Comparison of ENCODE assay signal across 9 cellular contexts in the genomic region with DNA sequence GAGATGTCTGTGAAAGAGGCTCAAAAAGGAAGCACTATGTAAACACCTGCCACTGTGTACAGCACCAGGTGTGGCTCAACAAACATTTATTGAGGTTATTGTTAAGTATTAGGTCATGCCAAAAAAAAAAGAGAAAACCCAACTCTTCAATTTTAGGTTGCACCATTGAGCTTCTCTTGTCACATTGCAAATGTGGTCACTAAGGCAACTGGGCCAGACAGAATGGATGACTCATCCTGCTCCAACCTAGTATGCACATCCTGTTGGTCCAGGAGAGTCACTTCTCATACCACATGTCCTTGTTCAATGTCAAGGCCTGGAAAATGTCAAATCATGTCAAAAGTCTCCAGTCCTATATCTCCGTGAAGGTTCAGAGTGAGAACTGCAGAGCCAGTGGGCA. TPM values are rescaled to one million over a fixed set of nuclear protein-coding genes. Genes with fewer than 3 reads are reported as not detected.
DNase-seq lines count a peak whose midpoint lies in the region; ATAC-seq, FAIRE-seq and TF ChIP-seq lines count a peak whose summit lies in the region.
"Had no signal": no experiment of that assay in that cellular context is flagged by ENCODE, and none has a peak within 500 bp of the region (broad histone marks: within the 10 kb centered on the region; RNA-seq: fewer than 3 reads in every experiment).

No MANE protein-coding gene starts in this region.

- no peaks in the 10 kb centered on the region for H3K9me3 ChIP-seq in K562 (replicated peaks; ENCODE audit: control insufficient read depth, insufficient read depth, low read depth, low read length)
- no peaks in the 10 kb centered on the region for H3K9me3 ChIP-seq in trophoblast cell (ENCODE audit: insufficient read depth, low read depth, low read length)

- H3K18ac ChIP-seq in trophoblast cell (ENCODE audit: low read length), result no peak overlapping the region

- no peak overlapping the region for H2BK12ac ChIP-seq in trophoblast cell (ENCODE audit: low read length)

- peak; percentile 80 for FAIRE-seq in RCC 7860 (lab: Jason Lieb, UNC)
- peak; percentile 98 for FAIRE-seq in K562 (lab: Jason Lieb, UNC)

- peaks cover 35% of the 10 kb centered on the region for H3K79me1 ChIP-seq in trophoblast cell (ENCODE audit: low read length)

- no peak; the same call in 1 of the 2 replicates for TF ChIP-seq EP300 in K562 (IDR thresholded peaks at IDR 0.05; ENCODE audit: low read length)

- WGBS in K562 (ENCODE audit: insufficient coverage, low coverage, missing lambda C conversion rate), result 0% methylated on average over 1 of the region's 1 CpG
- WGBS in trophoblast cell (ENCODE audit: extremely low coverage, insufficient coverage, insufficient read length), result no CpG with 5 or more reads among the region's 1 CpG

- no peak overlapping the region for H2BK120ac ChIP-seq in trophoblast cell (ENCODE audit: insufficient read depth, low read length, poor library complexity)

- CTCF ChIA-PET in K562 (lab: Yijun Ruan, JAX; ENCODE audit: low intra/inter-chr PET ratio), result no interaction called here

- H3K36me3 ChIP-seq in K562 (ENCODE audit: control insufficient read depth, insufficient read depth, low read length), result no peaks in the 10 kb centered on the region
- H3K36me3 ChIP-seq in trophoblast cell (ENCODE audit: control insufficient read depth in 1 of 2, insufficient read depth in 2 of 2, low read length in 2 of 2), result no peaks in the 10 kb centered on the region

- no peaks in the 10 kb centered on the region for H3K27me3 ChIP-seq in K562 (ENCODE audit: control insufficient read depth in 2 of 2, insufficient read depth in 2 of 2, low read length in 2 of 2)
- H3K27me3 ChIP-seq in trophoblast cell (ENCODE audit: insufficient read depth, low read length), result no peaks in the 10 kb centered on the region

- H3K4me2 ChIP-seq in K562 (ENCODE audit: insufficient read depth, low read length) (no peak overlapping the region), trophoblast cell (ENCODE audit: low read length) (peak overlapping the region; percentile 44)

- H3K4ac ChIP-seq in trophoblast cell (ENCODE audit: low read depth, low read length), result no peak overlapping the region

- no peak for TF ChIP-seq POLR2A in K562 (conservative IDR thresholded peaks at IDR 0.05)

- no peak overlapping the region for H3K14ac ChIP-seq in trophoblast cell (ENCODE audit: low read length)

- TF ChIP-seq RAD21 in K562 (CRISPR knock-in tag; conservative IDR thresholded peaks at IDR 0.05 in 1 of 2, IDR thresholded peaks at IDR 0.05 in 1 of 2), result no peak

- no peak overlapping the region for H4K8ac ChIP-seq in trophoblast cell (ENCODE audit: low read depth, low read length)

- no peak overlapping the region for H3K27ac ChIP-seq in K562 (ENCODE audit: extremely low read depth, low read depth, low read length)
- peak overlapping the region; percentile 89 for H3K27ac ChIP-seq in trophoblast cell (ENCODE audit: low read depth, low read length)

- no peak overlapping the region for H4K12ac ChIP-seq in trophoblast cell (ENCODE audit: low read depth, low read length)

- no peak overlapping the region for H2BK5ac ChIP-seq in trophoblast cell (ENCODE audit: low read depth, low read length, poor library complexity)

- H3K79me2 ChIP-seq in K562 (ENCODE audit: control insufficient read depth, insufficient read depth, low read length), result no peaks in the 10 kb centered on the region
- peaks cover 2% of the 10 kb centered on the region for H3K79me2 ChIP-seq in trophoblast cell (ENCODE audit: control insufficient read depth, insufficient read depth, low read length, poor library complexity)

- H2AFZ ChIP-seq in K562 (ENCODE audit: low read depth, low read length) (no peak overlapping the region), trophoblast cell (ENCODE audit: insufficient read depth, low read length, poor library complexity) (no peak overlapping the region)

- H3K9ac ChIP-seq in K562 (ENCODE audit: insufficient read depth in 1 of 2, low read depth in 2 of 2, low read length in 2 of 2) (no peak overlapping the region), trophoblast cell (ENCODE audit: low read length) (no peak overlapping the region)

- H4K91ac ChIP-seq in trophoblast cell (ENCODE audit: low read depth, low read length), result no peak overlapping the region

- no peak overlapping the region for H3K4me3 ChIP-seq in K562
- H3K4me3 ChIP-seq in trophoblast cell (ENCODE audit: low read depth, low read length), result no peak overlapping the region

- TF ChIP-seq CTCF in K562 (IDR thresholded peaks at IDR 0.05 in 2 of 3, conservative IDR thresholded peaks at IDR 0.05 in 1 of 3; ENCODE audit: insufficient read depth in 2 of 3, low read depth in 1 of 3, low read length in 3 of 3), result no peak

- in situ Hi-C loops in K562 (cut with MboI), result no loop called here

- H2AK5ac ChIP-seq in trophoblast cell (ENCODE audit: low read length), result no peak overlapping the region

- no TSS peak for BruUV-seq in K562 (replicated peaks; lab: Mats Ljungman, UMichigan)

- intact Hi-C loops in K562 (cut with micrococcal nuclease), result no loop called here

- DNase-seq in DMS79 (lab: John Stamatoyannopoulos, UW) (peak; percentile 78), RCC 7860 (ENCODE audit: low spot score) (peak; percentile 93), K562 (ENCODE audit: extremely low read depth in 1 of 4, low spot score in 3 of 4) (peak; percentile 64 to 88 (median 71)), trophoblast cell (peak; percentile 74 to 88), HuH-7.5 (ENCODE audit: low spot score) (no peak), NCI-H2171 treated with DMSO at 0.1 percent for 48 hours (lab: John Stamatoyannopoulos, UW) (no peak)
- DNase-seq: left cardiac atrium had no signal

- H3K4me1 ChIP-seq in K562 (replicated peaks in 1 of 2; ENCODE audit: control insufficient read depth in 2 of 2, insufficient read depth in 2 of 2, low read length in 2 of 2) (peaks cover 5 to 31% of the 10 kb centered on the region in 2 experiments; a peak in 4 of 5 replicates), trophoblast cell (ENCODE audit: control insufficient read depth in 1 of 2, insufficient read depth in 2 of 2, low read length in 2 of 2) (peaks cover 26 to 32% of the 10 kb centered on the region in 2 experiments)

- ATAC-seq in GM19467 (IDR thresholded peaks at IDR 0.05; ENCODE audit: unreplicated experiment) (peak; percentile 70), HG03565 (IDR thresholded peaks at IDR 0.05; ENCODE audit: unreplicated experiment) (peak; percentile 80), K562 (peak; percentile 77)

- POLR2A ChIA-PET in K562 (lab: Yijun Ruan, JAX), result interaction anchor here (0.6 to 1.4 kb wide), 3 partner anchors 36 to 119 kb away, joined by 3 to 4 read pairs (median 3); no protein-coding TSS in a partner anchor

- no peaks in the 10 kb centered on the region for H3K9me1 ChIP-seq in K562 (ENCODE audit: control insufficient read depth, insufficient read depth, low read length)

- H4K20me1 ChIP-seq in K562 (replicated peaks; ENCODE audit: control insufficient read depth, insufficient read depth, low read length), result no peaks in the 10 kb centered on the region

- H3K23ac ChIP-seq in trophoblast cell (ENCODE audit: low read length), result no peak overlapping the region

TF ChIP-seq in K562, 482 proteins besides CTCF, POLR2A, EP300 and RAD21 (continues in another document):
- TF ChIP-seq TBL1XR1 (IDR thresholded peaks at IDR 0.05; ENCODE audit: low read length in 2 of 2) (no peak), ZNF316 (IDR thresholded peaks at IDR 0.05) (peak; percentile 83), ESRRA (IDR thresholded peaks at IDR 0.05; ENCODE audit: borderline replicate concordance, low read depth) (peak; percentile 96), TEAD1 (CRISPR knock-in tag; IDR thresholded peaks at IDR 0.05) (0 out of 4 replicates have a peak, but pooled peaks of 1 of the 2 experiments have one; percentile 43), ZNF174 (CRISPR knock-in tag; IDR thresholded peaks at IDR 0.05) (no peak)

RNA-seq across cellular contexts. Expression of gene HOXB1, which starts 25.0 kb away (rescaled TPM):
- not detected in 2 replicates for total RNA-seq in K562 (2011; cell fraction: chromatin; rRNA removed; ENCODE audit: low replicate concordance)
- not detected in 2 replicates for total RNA-seq in K562 (2011; cell fraction: nucleolus; rRNA removed)
- not detected in 2 replicates for total RNA-seq in K562 (2011; cell fraction: nucleoplasm; rRNA removed)
- total RNA-seq in K562 (2014; rRNA removed) (not detected in 2 replicates), K562 (2014; rRNA removed; fragmentation: Illumina TruSeq; extraction: Trizol) (not detected in 2 replicates), K562 (2015; rRNA removed; fragmentation: Illumina TruSeq; extraction: Trizol) (not detected in 2 replicates), K562 (2021) (not detected in 2 replicates)
- polyA plus RNA-seq in K562 (2011; rRNA removed) (0.04 TPM in 1 of 2 replicates, not detected in the other), K562 (2014; fragmentation: Illumina TruSeq; extraction: Trizol) (not detected in 2 replicates), K562 (2014; fragmentation: Nextera tagmentation; extraction: Ambion mirVana) (not detected), K562 (2014; rRNA removed) (not detected in 2 replicates)
- polyA plus RNA-seq in K562 (2011; cell fraction: cytosol; rRNA removed), result not detected in 2 replicates
- not detected in 2 replicates for polyA plus RNA-seq in K562 (2011; cell fraction: nucleus; rRNA removed)
- not detected in 2 replicates for polyA plus RNA-seq in K562 (2012)
- not detected in 2 replicates for polyA minus RNA-seq in K562 (2011; rRNA and poly(A)+ RNA removed)
- polyA minus RNA-seq in K562 (2011; cell fraction: cytosol; rRNA and poly(A)+ RNA removed), result not detected in 2 replicates
- polyA minus RNA-seq in K562 (2011; cell fraction: nucleus; rRNA and poly(A)+ RNA removed), result not detected in 2 replicates
- polyA plus RNA-seq in trophoblast cell (2013), result 0.04 and 0.06 TPM in 2 replicates
- total RNA-seq: left cardiac atrium had no signal

RNA-seq across cellular contexts. Expression of gene HOXB2, which starts 39.1 kb away (rescaled TPM):
- total RNA-seq in K562 (2011; cell fraction: chromatin; rRNA removed; ENCODE audit: low replicate concordance), result 18.7 and 27.7 TPM in 2 replicates
- total RNA-seq in K562 (2011; cell fraction: nucleolus; rRNA removed), result 34.9 and 41.4 TPM in 2 replicates
- total RNA-seq in K562 (2011; cell fraction: nucleoplasm; rRNA removed), result 30.6 and 32.7 TPM in 2 replicates
- total RNA-seq in K562 (2014; rRNA removed), result 35.0 and 42.1 TPM in 2 replicates
- total RNA-seq in K562 (2014; rRNA removed; fragmentation: Illumina TruSeq; extraction: Trizol), result 13.0 and 16.9 TPM in 2 replicates
- total RNA-seq in K562 (2015; rRNA removed; fragmentation: Illumina TruSeq; extraction: Trizol), result 21.2 and 22.2 TPM in 2 replicates
- total RNA-seq in K562 (2021), result 74.2 and 75.5 TPM in 2 replicates
- polyA plus RNA-seq in K562 (2011; rRNA removed), result 15.9 and 16.4 TPM in 2 replicates
- polyA plus RNA-seq in K562 (2011; cell fraction: cytosol; rRNA removed), result 24.2 and 53.7 TPM in 2 replicates
- 43.7 and 75.1 TPM in 2 replicates for polyA plus RNA-seq in K562 (2011; cell fraction: nucleus; rRNA removed)
- polyA plus RNA-seq in K562 (2012), result 50.1 and 61.9 TPM in 2 replicates
- 32.5 and 32.6 TPM in 2 replicates for polyA plus RNA-seq in K562 (2014; fragmentation: Illumina TruSeq; extraction: Trizol)
- polyA plus RNA-seq in K562 (2014; fragmentation: Nextera tagmentation; extraction: Ambion mirVana), result 1 to 10 TPM; 2.1 to 3.1 TPM
- polyA plus RNA-seq in K562 (2014; rRNA removed), result 66.4 and 97.7 TPM in 2 replicates
- polyA minus RNA-seq in K562 (2011; rRNA and poly(A)+ RNA removed), result 5.8 and 6.4 TPM in 2 replicates
- 7.7 and 8.4 TPM in 2 replicates for polyA minus RNA-seq in K562 (2011; cell fraction: cytosol; rRNA and poly(A)+ RNA removed)
- 21.1 and 32.0 TPM in 2 replicates for polyA minus RNA-seq in K562 (2011; cell fraction: nucleus; rRNA and poly(A)+ RNA removed)
- polyA plus RNA-seq in trophoblast cell (2013), result 30.4 and 31.0 TPM in 2 replicates

Comparison
In these comparisons a context has a peak if more than half of its experiments do, and no peak if none do; other contexts are left out.
1. DNase-seq: peak in DMS79 (single experiment), RCC 7860 (single experiment), K562 (4 of 4) and trophoblast cell (2 of 2); none in HuH-7.5 (single experiment) and NCI-H2171 treated with DMSO at 0.1 percent for 48 hours (single experiment).
2. Peak in every context shown above with its lines, with median percentiles within 50 percentile points of each other: ATAC-seq.